21 cellular contexts compared by ENCODE assay signal in the genomic region with DNA sequence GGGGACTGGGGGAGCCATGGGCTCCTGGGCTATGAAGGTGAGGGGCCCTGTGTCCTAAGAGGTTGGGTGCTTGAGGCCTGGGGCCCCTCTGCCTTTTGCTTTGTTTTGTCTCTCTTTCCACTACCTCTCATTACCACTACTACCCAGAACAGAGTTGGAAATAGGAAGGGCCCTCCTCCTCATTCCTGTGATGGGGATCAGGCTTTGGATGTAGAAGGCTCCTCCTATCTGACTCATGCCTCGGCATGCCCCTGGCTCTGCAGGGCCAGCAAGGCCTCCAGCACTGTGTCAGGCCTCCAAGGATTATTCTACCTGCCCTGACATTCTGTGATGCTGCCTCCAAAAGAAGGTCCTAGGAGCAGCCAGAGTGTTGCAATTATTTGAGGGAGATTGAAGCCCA. TPM values are rescaled to one million over a fixed set of nuclear protein-coding genes. Genes with fewer than 3 reads are reported as not detected.
DNase-seq lines count a peak whose midpoint lies in the region; ATAC-seq and TF ChIP-seq lines count a peak whose summit lies in the region.
"Had no signal": no experiment of that assay in that cellular context is flagged by ENCODE, and none has a peak within 500 bp of the region (broad histone marks: within the 10 kb centered on the region; RNA-seq: fewer than 3 reads in every experiment).

No MANE protein-coding gene starts in this region.

- 0 out of 2 replicates have a peak overlapping the region, but pooled peaks have one; percentile 38 for H2AFZ ChIP-seq in OCI-LY3 (ENCODE audit: low read depth, low read length)
- H2AFZ ChIP-seq in fibroblast of lung (ENCODE audit: low read length) = no peak overlapping the region
- H2AFZ ChIP-seq in osteoblast (ENCODE audit: low read length) = no peak overlapping the region

- H3K9ac ChIP-seq in OCI-LY3 (ENCODE audit: low read length) = no peak overlapping the region
- no peak overlapping the region for H3K9ac ChIP-seq in fibroblast of lung (ENCODE audit: insufficient read depth, low read length)
- no peak overlapping the region for H3K9ac ChIP-seq in endodermal cell (ENCODE audit: extremely low read depth, low read length, poor library complexity, severe bottlenecking)

- no peaks in the 10 kb centered on the region for H3K9me3 Mint-ChIP-seq in endodermal cell
- H3K9me3 Mint-ChIP-seq: activated CD4-positive, alpha-beta memory T cell treated with anti-CD3 and anti-CD28 coated beads, Interleukin-2, amount 10 ng/mL, durations not matched to agents 7 days and 5 days; activated T-cell treated with anti-CD3 and anti-CD28 coated beads, Interleukin-2, amount 50 U/mL, for 72 hours had no signal

- H3K4me3 Mint-ChIP-seq in endodermal cell = no peak overlapping the region
- H3K4me3 Mint-ChIP-seq: activated CD4-positive, alpha-beta memory T cell treated with anti-CD3 and anti-CD28 coated beads, Interleukin-2, amount 10 ng/mL, durations not matched to agents 7 days and 5 days; activated T-cell treated with anti-CD3 and anti-CD28 coated beads, Interleukin-2, amount 50 U/mL, for 72 hours had no signal

- WGBS in endodermal cell (ENCODE audit: insufficient coverage in 1 of 2, insufficient read length in 1 of 2), 2 experiments = 86% methylated on average over 1 of the region's 1 CpG; no CpG with 5 or more reads in 1 of the 2 experiments

- H3K79me2 ChIP-seq in OCI-LY3 (ENCODE audit: low read length) (no peaks in the 10 kb centered on the region), fibroblast of lung (ENCODE audit: control insufficient read depth, insufficient read depth, low read length) (no peaks in the 10 kb centered on the region), osteoblast (ENCODE audit: insufficient read depth, low read length) (no peaks in the 10 kb centered on the region)

- peaks cover 4% of the 10 kb centered on the region for H3K4me1 Mint-ChIP-seq in endodermal cell
- H3K4me1 Mint-ChIP-seq: activated CD4-positive, alpha-beta memory T cell treated with anti-CD3 and anti-CD28 coated beads, Interleukin-2, amount 10 ng/mL, durations not matched to agents 7 days and 5 days had no signal

- peaks cover 3% of the 10 kb centered on the region for H3K27me3 Mint-ChIP-seq in endodermal cell (ENCODE audit: insufficient read depth)

- H3K9me3 ChIP-seq in OCI-LY3 (ENCODE audit: insufficient read depth, low read length) (no peaks in the 10 kb centered on the region), fibroblast of lung (ENCODE audit: control insufficient read depth, insufficient read depth, low read depth, low read length) (no peaks in the 10 kb centered on the region), osteoblast (ENCODE audit: low read depth, low read length) (no peaks in the 10 kb centered on the region), endodermal cell (ENCODE audit: control insufficient read depth, low read length) (no peaks in the 10 kb centered on the region)
- H3K9me3 ChIP-seq: transverse colon had no signal

- ATAC-seq in GM19467 (IDR thresholded peaks at IDR 0.05; ENCODE audit: unreplicated experiment) (no peak), HG03457 (IDR thresholded peaks at IDR 0.05; ENCODE audit: unreplicated experiment) (no peak)
- ATAC-seq: activated T-cell treated with anti-CD3 and anti-CD28 coated beads, Interleukin-2, amount 50 U/mL, for 72 hours had no signal

- H3K4me1 ChIP-seq in OCI-LY3 (ENCODE audit: low read length) (peaks cover 10% of the 10 kb centered on the region), fibroblast of lung (ENCODE audit: control insufficient read depth, extremely low read depth, insufficient read depth, low read length) (no peaks in the 10 kb centered on the region), osteoblast (ENCODE audit: insufficient read depth, low read length) (peaks cover 7% of the 10 kb centered on the region), endodermal cell (ENCODE audit: control insufficient read depth, insufficient read depth, low read length) (no peaks in the 10 kb centered on the region)

- H3K36me3 ChIP-seq in OCI-LY3 (replicated peaks; ENCODE audit: low read depth, low read length) (no peaks in the 10 kb centered on the region), fibroblast of lung (ENCODE audit: control insufficient read depth, insufficient read depth, low read length) (no peaks in the 10 kb centered on the region), osteoblast (ENCODE audit: insufficient read depth, low read length) (no peaks in the 10 kb centered on the region), endodermal cell (ENCODE audit: control insufficient read depth, insufficient read depth, low read length) (no peaks in the 10 kb centered on the region)
- H3K36me3 ChIP-seq: transverse colon had no signal

- H3K36me3 Mint-ChIP-seq in endodermal cell (ENCODE audit: low read depth) = no peaks in the 10 kb centered on the region

- no peak overlapping the region for H3K27ac Mint-ChIP-seq in endodermal cell
- H3K27ac Mint-ChIP-seq: activated CD4-positive, alpha-beta memory T cell treated with anti-CD3 and anti-CD28 coated beads, Interleukin-2, amount 10 ng/mL, durations not matched to agents 7 days and 5 days; activated T-cell treated with anti-CD3 and anti-CD28 coated beads, Interleukin-2, amount 50 U/mL, for 72 hours had no signal

- TF ChIP-seq CTCF in OCI-LY3 (IDR thresholded peaks at IDR 0.05; ENCODE audit: low read depth, low read length) (no peak), fibroblast of lung (conservative IDR thresholded peaks at IDR 0.05 in 1 of 2, IDR thresholded peaks at IDR 0.05 in 1 of 2; ENCODE audit: low read depth in 1 of 2, low read length in 2 of 2) (no peak), osteoblast (IDR thresholded peaks at IDR 0.05; ENCODE audit: extremely low read depth, low read depth, low read length) (no peak), endodermal cell (conservative IDR thresholded peaks at IDR 0.05) (no peak)

- H3K4me2 ChIP-seq in OCI-LY3 (ENCODE audit: low read length) (no peak overlapping the region), fibroblast of lung (ENCODE audit: extremely low read depth, insufficient read depth, low read length) (no peak overlapping the region), osteoblast (ENCODE audit: insufficient read depth, low read length) (peak overlapping the region; percentile 33)

- H3K27ac ChIP-seq in OCI-LY3 (ENCODE audit: low read length) (no peak overlapping the region), fibroblast of lung (ENCODE audit: insufficient read depth, low read length) (no peak overlapping the region), osteoblast (ENCODE audit: low read depth, low read length) (no peak overlapping the region), endodermal cell (ENCODE audit: low read depth, low read length) (no peak overlapping the region), substantia nigra (ENCODE audit: low read depth, low read length, poor library complexity, severe bottlenecking) (no peak overlapping the region)

- DNase-seq in GM03348 (ENCODE audit: low spot score) (peak; percentile 62), fibroblast of lung (ENCODE audit: low read depth in 2 of 2) (peak; percentile 5 to 26), osteoblast (ENCODE audit: insufficient read length, low spot score, missing footprints) (peak; percentile 80), endodermal cell (no peak), substantia nigra (lab: John Stamatoyannopoulos, UW) (no peak)
- DNase-seq: activated CD4-positive, alpha-beta memory T cell treated with anti-CD3 and anti-CD28 coated beads, Interleukin-2, amount 10 ng/mL, durations not matched to agents 7 days and 5 days; activated T-cell treated with anti-CD3 and anti-CD28 coated beads, Interleukin-2, amount 50 U/mL, for 72 hours; GOT3; NCI-H1105 treated with DMSO at 0.1 percent for 48 hours; NCI-H345; stimulated activated CD4-positive, alpha-beta T cell treated with anti-CD3 and anti-CD28 coated beads, Interleukin-1b, Interleukin-23, amount 100 ng/mL, for 48 hours; transverse colon had no signal

- H3K27me3 ChIP-seq in OCI-LY3 (ENCODE audit: low read depth, low read length) = no peaks in the 10 kb centered on the region
- H3K27me3 ChIP-seq in fibroblast of lung (ENCODE audit: control insufficient read depth, insufficient read depth, low read length) = no peaks in the 10 kb centered on the region
- H3K27me3 ChIP-seq in osteoblast (ENCODE audit: insufficient read depth, low read length) = no peaks in the 10 kb centered on the region
- H3K27me3 ChIP-seq in endodermal cell (ENCODE audit: control insufficient read depth, insufficient read depth, low read length, poor library complexity, severe bottlenecking) = no peaks in the 10 kb centered on the region
- H3K27me3 ChIP-seq: transverse colon had no signal

- H3K4me3 ChIP-seq in OCI-LY3 (ENCODE audit: low read length) (no peak overlapping the region), fibroblast of lung (replicated peaks in 1 of 4; ENCODE audit: control extremely low read depth in 1 of 4, insufficient read depth in 1 of 4, low read depth in 3 of 4, low read length in 4 of 4) (no peak overlapping the region), osteoblast (ENCODE audit: insufficient read depth, low read length) (no peak overlapping the region), endodermal cell (ENCODE audit: low read length) (no peak overlapping the region)
- H3K4me3 ChIP-seq: lung, transverse colon had no signal

- H4K20me1 ChIP-seq in OCI-LY3 (ENCODE audit: insufficient read depth, low read length) = no peaks in the 10 kb centered on the region
- H4K20me1 ChIP-seq in fibroblast of lung (ENCODE audit: control insufficient read depth, extremely low read depth, insufficient read depth, low read length) = no peaks in the 10 kb centered on the region
- no peaks in the 10 kb centered on the region for H4K20me1 ChIP-seq in osteoblast (ENCODE audit: insufficient read depth, low read length)

RNA-seq across cellular contexts. Expression of gene IZUMO1R, which starts 0.8 kb away (rescaled TPM):
- total RNA-seq in fibroblast of lung (not detected in 2 replicates), osteoblast (not detected in 2 replicates), endodermal cell (not detected)
- polyA plus RNA-seq in fibroblast of lung = not detected in 2 replicates
- polyA plus RNA-seq in fibroblast of lung (2012) = not detected in 2 replicates
- not detected in 2 replicates for polyA minus RNA-seq in fibroblast of lung (ENCODE audit: low replicate concordance)
- polyA plus RNA-seq in endodermal cell (2013, experiment 1 of 2) = not detected
- polyA plus RNA-seq in endodermal cell (2013, experiment 2 of 2) = not detected
- total RNA-seq: activated CD4-positive, alpha-beta memory T cell treated with anti-CD3 and anti-CD28 coated beads, Interleukin-2, amount 10 ng/mL, durations not matched to agents 7 days and 5 days; activated T-cell treated with anti-CD3 and anti-CD28 coated beads, Interleukin-2, amount 50 U/mL, for 72 hours; chondrocyte; lung; renal cortical epithelial cell; SK-MEL-5; transverse colon had no signal
- polyA plus RNA-seq: BJ, lung, neural cell had no signal

Comparison
In these comparisons a context has a peak if more than half of its experiments do, and no peak if none do; other contexts are left out.
1. DNase-seq: peak in GM03348 (single experiment), fibroblast of lung (2 of 2) and osteoblast (single experiment); none in endodermal cell (single experiment) and substantia nigra (0 of 49).